15 cellular contexts compared by ENCODE assay signal in the genomic region with DNA sequence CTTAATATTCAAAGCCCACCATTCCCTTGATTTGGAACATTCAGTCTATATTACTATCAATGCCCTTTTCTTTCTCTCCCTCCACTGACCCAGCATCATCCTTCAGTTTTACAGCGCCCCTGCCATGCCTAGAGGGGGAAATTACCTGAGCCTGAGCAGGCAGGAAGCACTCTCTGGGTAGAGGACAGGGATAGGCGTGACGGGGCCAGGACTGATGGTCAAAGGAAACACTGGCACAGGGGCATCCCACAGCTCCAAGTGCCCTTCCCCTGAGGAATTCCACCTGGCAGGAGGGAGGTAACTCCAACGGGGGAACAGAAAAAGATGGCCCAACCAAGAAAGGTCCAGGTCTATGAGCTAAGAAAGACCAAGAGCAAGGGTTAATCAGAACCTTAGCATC. TPM values are rescaled to one million over a fixed set of nuclear protein-coding genes. Genes with fewer than 3 reads are reported as not detected.
A peak's percentile ranks its signal among the peaks of the same experiment; 100 is the strongest.
DNase-seq lines count a peak whose midpoint lies in the region; ATAC-seq and TF ChIP-seq lines count a peak whose summit lies in the region.
"Had no signal": no experiment of that assay in that cellular context is flagged by ENCODE, and none has a peak within 500 bp of the region (broad histone marks: within the 10 kb centered on the region; RNA-seq: fewer than 3 reads in every experiment).

No MANE protein-coding gene starts in this region.

- DNase-seq in activated CD8-positive, alpha-beta memory T cell treated with anti-CD3 and anti-CD28 coated beads, Interleukin-2, amount 10 ng/mL, durations not matched to agents 7 days and 5 days: no peak
- DNase-seq in activated CD8-positive, alpha-beta memory T cell treated with anti-CD3 and anti-CD28 coated beads, Interleukin-2, amount 50 U/mL, for 48 hours: no peak
- DNase-seq in CD4-positive, alpha-beta memory T cell: no peak
- no peak for DNase-seq in activated CD8-positive, alpha-beta T cell treated with anti-CD3 and anti-CD28 coated beads for 36 hours
- DNase-seq in nephron progenitor cell: no peak
- DNase-seq in inferior parietal cortex (ENCODE audit: extremely low spot score): no peak
- DNase-seq in sciatic nerve (ENCODE audit: low spot score): no peak
- DNase-seq: DMS 273 treated with DMSO at 0.1 percent for 48 hours; GOT3; NCI-H1417 treated with DMSO at 0.1 percent for 48 hours; NCI-H1930; NK-92 treated with Interleukin-12 subunit alpha and Interleukin-12 subunit beta, amount 100 ng/mL, for 24 hours; OCI-M1 had no signal

- CTCF ChIA-PET in activated CD8-positive, alpha-beta memory T cell treated with anti-CD3 and anti-CD28 coated beads, Interleukin-2, amount 10 ng/mL, durations not matched to agents 7 days and 5 days (lab: Charles Lee): interaction anchor here (1.3 to 1.8 kb wide), 6 partner anchors 9 to 119 kb away, joined by 3 to 9 read pairs (median 4); a partner anchor contains a TSS
- CTCF ChIA-PET in CD4-positive, alpha-beta memory T cell (lab: Charles Lee; ENCODE audit: partially characterized antibody): interaction anchor here (0.6 to 2.6 kb wide), 6 partner anchors 10 to 649 kb away, joined by 3 to 13 read pairs (median 4); a partner anchor contains a TSS
- CTCF ChIA-PET in activated CD8-positive, alpha-beta T cell treated with anti-CD3 and anti-CD28 coated beads for 36 hours (lab: Charles Lee): interaction anchor here (1.2 to 1.9 kb wide), 2 partner anchors 9 to 145 kb away, joined by 5 read pairs; no protein-coding TSS in a partner anchor

- peaks cover 86% of the 10 kb centered on the region for H3K36me3 ChIP-seq in CD4-positive, alpha-beta memory T cell (ENCODE audit: insufficient read depth, low read length)

- intact Hi-C loops in CD4-positive, alpha-beta memory T cell (cut with micrococcal nuclease): no loop called here
- intact Hi-C loops in activated CD8-positive, alpha-beta T cell treated with anti-CD3 and anti-CD28 coated beads for 36 hours (cut with micrococcal nuclease): no loop called here
- intact Hi-C loops in sciatic nerve (cut with DNase I): no loop called here

- peaks cover 36% of the 10 kb centered on the region for H3K36me3 Mint-ChIP-seq in activated CD8-positive, alpha-beta memory T cell treated with anti-CD3 and anti-CD28 coated beads, Interleukin-2, amount 10 ng/mL, durations not matched to agents 7 days and 5 days
- H3K36me3 Mint-ChIP-seq in CD4-positive, alpha-beta memory T cell: peaks cover 60 to 67% of the 10 kb centered on the region in 2 donors
- peaks cover 45% of the 10 kb centered on the region for H3K36me3 Mint-ChIP-seq in activated CD8-positive, alpha-beta T cell treated with anti-CD3 and anti-CD28 coated beads for 36 hours (ENCODE audit: low read depth)
- H3K36me3 Mint-ChIP-seq in nephron progenitor cell (ENCODE audit: low read depth): peaks cover 52% of the 10 kb centered on the region

- no peaks in the 10 kb centered on the region for H3K9me3 ChIP-seq in CD4-positive, alpha-beta memory T cell (ENCODE audit: control insufficient read depth in 1 of 2, low read length in 2 of 2)
- H3K9me3 ChIP-seq: BLaER1 had no signal

- H3K27me3 ChIP-seq in CD4-positive, alpha-beta memory T cell (ENCODE audit: insufficient read depth, low read length): no peaks in the 10 kb centered on the region
- H3K27me3 ChIP-seq: BLaER1 had no signal

- no peaks in the 10 kb centered on the region for H3K9me3 Mint-ChIP-seq in activated CD8-positive, alpha-beta memory T cell treated with anti-CD3 and anti-CD28 coated beads, Interleukin-2, amount 10 ng/mL, durations not matched to agents 7 days and 5 days (ENCODE audit: low read depth)
- H3K9me3 Mint-ChIP-seq in CD4-positive, alpha-beta memory T cell: no peaks in the 10 kb centered on the region
- H3K9me3 Mint-ChIP-seq in activated CD8-positive, alpha-beta T cell treated with anti-CD3 and anti-CD28 coated beads for 36 hours: no peaks in the 10 kb centered on the region
- H3K9me3 Mint-ChIP-seq in nephron progenitor cell: no peaks in the 10 kb centered on the region

- ATAC-seq in activated CD8-positive, alpha-beta memory T cell treated with anti-CD3 and anti-CD28 coated beads, Interleukin-2, amount 10 ng/mL, durations not matched to agents 7 days and 5 days: no peak
- ATAC-seq in activated CD8-positive, alpha-beta T cell treated with anti-CD3 and anti-CD28 coated beads for 36 hours: no peak
- ATAC-seq in sciatic nerve: no peak

- H3K4me3 ChIP-seq in CD4-positive, alpha-beta memory T cell (ENCODE audit: low read length in 2 of 2): no peak overlapping the region
- H3K4me3 ChIP-seq: BLaER1, K562 had no signal

- peak overlapping the region; percentile 5 for H3K27ac Mint-ChIP-seq in activated CD8-positive, alpha-beta memory T cell treated with anti-CD3 and anti-CD28 coated beads, Interleukin-2, amount 10 ng/mL, durations not matched to agents 7 days and 5 days
- H3K27ac Mint-ChIP-seq in CD4-positive, alpha-beta memory T cell: peak overlapping the region in 4 of 7 donors; percentile 7 to 53 (median 25)
- peak overlapping the region; percentile 26 for H3K27ac Mint-ChIP-seq in activated CD8-positive, alpha-beta T cell treated with anti-CD3 and anti-CD28 coated beads for 36 hours
- peak overlapping the region; percentile 47 for H3K27ac Mint-ChIP-seq in nephron progenitor cell

- H3K27ac ChIP-seq in CD4-positive, alpha-beta memory T cell (ENCODE audit: low read depth, low read length): no peak overlapping the region
- H3K27ac ChIP-seq: BLaER1 had no signal

- H3K4me3 Mint-ChIP-seq in activated CD8-positive, alpha-beta memory T cell treated with anti-CD3 and anti-CD28 coated beads, Interleukin-2, amount 10 ng/mL, durations not matched to agents 7 days and 5 days: no peak overlapping the region
- H3K4me3 Mint-ChIP-seq in CD4-positive, alpha-beta memory T cell: peak overlapping the region in 2 of 8 donors; percentile 7 to 55
- no peak overlapping the region for H3K4me3 Mint-ChIP-seq in activated CD8-positive, alpha-beta T cell treated with anti-CD3 and anti-CD28 coated beads for 36 hours
- no peak overlapping the region for H3K4me3 Mint-ChIP-seq in nephron progenitor cell

- no peaks in the 10 kb centered on the region for H3K27me3 Mint-ChIP-seq in activated CD8-positive, alpha-beta memory T cell treated with anti-CD3 and anti-CD28 coated beads, Interleukin-2, amount 10 ng/mL, durations not matched to agents 7 days and 5 days
- no peaks in the 10 kb centered on the region for H3K27me3 Mint-ChIP-seq in CD4-positive, alpha-beta memory T cell
- H3K27me3 Mint-ChIP-seq in activated CD8-positive, alpha-beta T cell treated with anti-CD3 and anti-CD28 coated beads for 36 hours: no peaks in the 10 kb centered on the region
- H3K27me3 Mint-ChIP-seq in nephron progenitor cell (ENCODE audit: low read depth, poor library complexity): no peaks in the 10 kb centered on the region

- POLR2A ChIA-PET in CD4-positive, alpha-beta memory T cell (lab: Charles Lee; ENCODE audit: partially characterized antibody): interaction anchor here (0.9 to 5.2 kb wide), 3 partner anchors 9 to 38 kb away, joined by 3 to 47 read pairs (median 46); a partner anchor contains a TSS
- POLR2A ChIA-PET in activated CD8-positive, alpha-beta T cell treated with anti-CD3 and anti-CD28 coated beads for 36 hours (lab: Charles Lee): interaction anchor here (0.6 to 5.3 kb wide), 7 partner anchors 8 to 65 kb away, joined by 3 to 45 read pairs (median 11); a partner anchor contains a TSS

- H3K4me1 Mint-ChIP-seq in activated CD8-positive, alpha-beta memory T cell treated with anti-CD3 and anti-CD28 coated beads, Interleukin-2, amount 10 ng/mL, durations not matched to agents 7 days and 5 days: peaks cover 2% of the 10 kb centered on the region
- H3K4me1 Mint-ChIP-seq in CD4-positive, alpha-beta memory T cell: peaks cover 26 to 36% (median 33%) of the 10 kb centered on the region in 4 donors
- peaks cover 15% of the 10 kb centered on the region for H3K4me1 Mint-ChIP-seq in activated CD8-positive, alpha-beta T cell treated with anti-CD3 and anti-CD28 coated beads for 36 hours (ENCODE audit: low read depth)
- no peaks in the 10 kb centered on the region for H3K4me1 Mint-ChIP-seq in nephron progenitor cell

- H3K4me1 ChIP-seq in CD4-positive, alpha-beta memory T cell (ENCODE audit: insufficient read depth, low read length): peaks cover 21% of the 10 kb centered on the region
- H3K4me1 ChIP-seq: BLaER1 had no signal

- no peak for TF ChIP-seq CTCF in activated CD8-positive, alpha-beta T cell treated with anti-CD3 and anti-CD28 coated beads for 36 hours (IDR thresholded peaks at IDR 0.05)
- no peak for TF ChIP-seq CTCF in nephron progenitor cell (IDR thresholded peaks at IDR 0.05)

RNA-seq across cellular contexts. Expression of a gene that starts 10.0 kb away (rescaled TPM):
- total RNA-seq in activated CD8-positive, alpha-beta memory T cell treated with anti-CD3 and anti-CD28 coated beads, Interleukin-2, amount 10 ng/mL, durations not matched to agents 7 days and 5 days: 10 to 100 TPM; 76.7 to 82.0 TPM
- 100 to 1,000 TPM; 310 to 317 TPM for total RNA-seq in CD4-positive, alpha-beta memory T cell
- 10 to 100 TPM; 17.0 to 46.8 TPM for polyA plus RNA-seq in CD4-positive, alpha-beta memory T cell
- 10 to 100 TPM; 53.0 to 60.3 TPM for total RNA-seq in activated CD8-positive, alpha-beta T cell treated with anti-CD3 and anti-CD28 coated beads for 36 hours
- 54.5 TPM for total RNA-seq in sciatic nerve

RNA-seq across cellular contexts. Expression of a gene that starts 11.2 kb away (rescaled TPM):
- 100 to 1,000 TPM in 1 of 2 experiments, 10 to 100 TPM in 1; 75.1 to 113 TPM for total RNA-seq in activated CD8-positive, alpha-beta memory T cell treated with anti-CD3 and anti-CD28 coated beads, Interleukin-2, amount 10 ng/mL, durations not matched to agents 7 days and 5 days
- total RNA-seq in CD4-positive, alpha-beta memory T cell: 10 to 100 TPM; 23.0 to 29.1 TPM
- 10 to 100 TPM in 1 of 2 donors, 1 to 10 TPM in 1; 8.9 to 14.8 TPM for polyA plus RNA-seq in CD4-positive, alpha-beta memory T cell
- total RNA-seq in activated CD8-positive, alpha-beta T cell treated with anti-CD3 and anti-CD28 coated beads for 36 hours: 100 to 1,000 TPM; 152 to 157 TPM
- 27.5 TPM for total RNA-seq in sciatic nerve

RNA-seq across cellular contexts. Expression of a gene that starts 27.5 kb away (rescaled TPM):
- total RNA-seq in activated CD8-positive, alpha-beta memory T cell treated with anti-CD3 and anti-CD28 coated beads, Interleukin-2, amount 10 ng/mL, durations not matched to agents 7 days and 5 days: 100 to 1,000 TPM; 197 to 234 TPM
- under 1 TPM; 0.67 to 0.83 TPM for total RNA-seq in CD4-positive, alpha-beta memory T cell
- under 1 TPM in 1 of 2 donors, not detected in 1; 0.36 TPM for polyA plus RNA-seq in CD4-positive, alpha-beta memory T cell
- 100 to 1,000 TPM; 170 to 174 TPM for total RNA-seq in activated CD8-positive, alpha-beta T cell treated with anti-CD3 and anti-CD28 coated beads for 36 hours
- 48.5 TPM for total RNA-seq in sciatic nerve

RNA-seq across cellular contexts. Expression of a gene that starts 47.9 kb away (rescaled TPM):
- 10 to 100 TPM; 14.9 to 16.8 TPM for total RNA-seq in activated CD8-positive, alpha-beta memory T cell treated with anti-CD3 and anti-CD28 coated beads, Interleukin-2, amount 10 ng/mL, durations not matched to agents 7 days and 5 days
- 10 to 100 TPM; 19.2 to 19.4 TPM for total RNA-seq in CD4-positive, alpha-beta memory T cell
- 10 to 100 TPM; 13.3 to 21.9 TPM for polyA plus RNA-seq in CD4-positive, alpha-beta memory T cell
- 1 to 10 TPM; 5.5 to 6.2 TPM for total RNA-seq in activated CD8-positive, alpha-beta T cell treated with anti-CD3 and anti-CD28 coated beads for 36 hours
- 14.4 TPM for total RNA-seq in sciatic nerve

RNA-seq across cellular contexts. Expression of a gene that starts 50.6 kb away (rescaled TPM):
- total RNA-seq in activated CD8-positive, alpha-beta memory T cell treated with anti-CD3 and anti-CD28 coated beads, Interleukin-2, amount 10 ng/mL, durations not matched to agents 7 days and 5 days: 10 to 100 TPM; 53.8 to 63.6 TPM
- total RNA-seq in CD4-positive, alpha-beta memory T cell: 10 to 100 TPM; 39.7 to 42.8 TPM
- 10 to 100 TPM; 77.5 to 96.2 TPM for polyA plus RNA-seq in CD4-positive, alpha-beta memory T cell
- 10 to 100 TPM; 44.1 to 47.8 TPM for total RNA-seq in activated CD8-positive, alpha-beta T cell treated with anti-CD3 and anti-CD28 coated beads for 36 hours
- total RNA-seq in sciatic nerve: 20.9 TPM

Comparison
In these comparisons a context has a peak if more than half of its experiments do, and no peak if none do; other contexts are left out.
1. RNA of a gene that starts 27.5 kb away (total RNA-seq): 197 to 234 TPM in activated CD8-positive, alpha-beta memory T cell treated with anti-CD3 and anti-CD28 coated beads, Interleukin-2, amount 10 ng/mL, durations not matched to agents 7 days and 5 days, 170 to 174 TPM in activated CD8-positive, alpha-beta T cell treated with anti-CD3 and anti-CD28 coated beads for 36 hours and 48.5 TPM in sciatic nerve (single experiment); 0.67 to 0.83 TPM in CD4-positive, alpha-beta memory T cell; every median in the first group is over 10 times any median in the second.
2. Peak in every context shown above with its lines, with median percentiles within 50 percentile points of each other: H3K27ac Mint-ChIP-seq.